In the genomic region with DNA sequence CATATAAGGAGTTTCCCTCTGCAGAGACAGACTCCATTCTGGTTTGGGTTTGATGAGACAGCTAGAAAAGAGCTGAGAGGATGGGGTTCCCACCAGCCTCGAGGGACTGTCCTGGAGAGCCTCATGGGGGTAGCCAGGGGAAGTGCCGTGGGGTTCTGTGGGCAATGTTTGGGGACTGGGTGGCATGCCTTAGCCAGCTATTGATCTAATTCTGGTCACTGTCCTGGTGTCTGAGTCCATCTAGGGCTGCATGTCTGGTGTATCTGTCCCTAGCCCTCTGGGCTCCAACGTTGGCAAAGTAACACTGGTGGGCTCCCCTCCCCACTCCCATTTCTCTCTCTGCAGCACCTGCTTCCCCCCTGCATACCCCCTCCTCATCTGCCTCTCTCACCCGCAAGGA, we compare ENCODE assay signal across 1 cellular context.
TF ChIP-seq lines count a peak whose summit lies in the region.

No MANE protein-coding gene starts in this region.

TF ChIP-seq in IMR-90, 13 proteins besides CTCF, POLR2A, EP300 and RAD21 (continued from another document):
- TF ChIP-seq, protein P1, sequence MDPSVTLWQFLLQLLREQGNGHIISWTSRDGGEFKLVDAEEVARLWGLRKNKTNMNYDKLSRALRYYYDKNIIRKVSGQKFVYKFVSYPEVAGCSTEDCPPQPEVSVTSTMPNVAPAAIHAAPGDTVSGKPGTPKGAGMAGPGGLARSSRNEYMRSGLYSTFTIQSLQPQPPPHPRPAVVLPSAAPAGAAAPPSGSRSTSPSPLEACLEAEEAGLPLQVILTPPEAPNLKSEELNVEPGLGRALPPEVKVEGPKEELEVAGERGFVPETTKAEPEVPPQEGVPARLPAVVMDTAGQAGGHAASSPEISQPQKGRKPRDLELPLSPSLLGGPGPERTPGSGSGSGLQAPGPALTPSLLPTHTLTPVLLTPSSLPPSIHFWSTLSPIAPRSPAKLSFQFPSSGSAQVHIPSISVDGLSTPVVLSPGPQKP (IDR thresholded peaks at IDR 0.05; ENCODE audit: borderline replicate concordance, low read depth, low read length): no peak
